ENCODE assay signal across 1 cellular context in the genomic region with DNA sequence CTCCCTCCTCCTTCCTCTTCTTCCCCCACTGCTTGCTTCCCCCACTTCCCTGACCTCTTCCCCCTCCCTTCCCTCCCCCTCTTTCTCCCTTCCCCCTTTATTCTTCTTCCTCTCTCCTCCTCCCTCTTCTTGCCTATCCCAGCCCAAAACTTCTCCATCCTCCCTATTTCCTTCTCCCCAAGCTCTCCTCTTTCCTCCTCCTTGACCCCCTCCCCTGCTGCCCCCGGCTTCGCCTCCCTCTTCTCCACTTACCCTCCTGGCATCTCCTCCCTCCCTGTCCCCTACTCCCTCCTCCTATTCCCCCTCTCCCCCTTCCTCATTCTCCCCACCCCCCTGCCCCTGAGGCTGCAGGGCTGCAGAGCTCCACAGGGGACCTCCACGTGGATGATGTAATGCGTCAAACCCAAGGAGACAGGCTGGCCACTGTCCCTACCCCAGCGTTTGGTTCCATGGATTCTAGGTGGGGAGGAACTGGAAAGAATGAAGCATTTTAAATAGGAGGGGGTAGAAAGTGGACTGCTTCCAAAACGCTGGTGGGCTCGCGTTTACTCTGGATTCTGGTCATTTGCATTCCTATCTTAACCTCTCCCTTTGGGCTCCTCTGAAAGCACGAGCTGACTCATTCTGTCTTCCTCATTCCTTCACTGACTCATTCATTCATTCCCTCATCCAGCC.
A peak's percentile ranks its signal among the peaks of the same experiment; 100 is the strongest.
TF ChIP-seq lines count a peak whose summit lies in the region.

No MANE protein-coding gene starts in this region.

TF ChIP-seq in K562, 482 proteins besides CTCF, POLR2A, EP300 and RAD21 (continued from another document and continues in another):
- TF ChIP-seq, protein P1, sequence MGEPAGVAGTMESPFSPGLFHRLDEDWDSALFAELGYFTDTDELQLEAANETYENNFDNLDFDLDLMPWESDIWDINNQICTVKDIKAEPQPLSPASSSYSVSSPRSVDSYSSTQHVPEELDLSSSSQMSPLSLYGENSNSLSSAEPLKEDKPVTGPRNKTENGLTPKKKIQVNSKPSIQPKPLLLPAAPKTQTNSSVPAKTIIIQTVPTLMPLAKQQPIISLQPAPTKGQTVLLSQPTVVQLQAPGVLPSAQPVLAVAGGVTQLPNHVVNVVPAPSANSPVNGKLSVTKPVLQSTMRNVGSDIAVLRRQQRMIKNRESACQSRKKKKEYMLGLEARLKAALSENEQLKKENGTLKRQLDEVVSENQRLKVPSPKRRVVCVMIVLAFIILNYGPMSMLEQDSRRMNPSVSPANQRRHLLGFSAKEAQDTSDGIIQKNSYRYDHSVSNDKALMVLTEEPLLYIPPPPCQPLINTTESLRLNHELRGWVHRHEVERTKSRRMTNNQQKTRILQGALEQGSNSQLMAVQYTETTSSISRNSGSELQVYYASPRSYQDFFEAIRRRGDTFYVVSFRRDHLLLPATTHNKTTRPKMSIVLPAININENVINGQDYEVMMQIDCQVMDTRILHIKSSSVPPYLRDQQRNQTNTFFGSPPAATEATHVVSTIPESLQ (CRISPR knock-in tag; IDR thresholded peaks at IDR 0.05): no peak
- peak; percentile 44; the same call in 1 of the 2 replicates for TF ChIP-seq MAFK (IDR thresholded peaks at IDR 0.05; ENCODE audit: low read length)
- peak; percentile 90 for TF ChIP-seq ZNF263 (CRISPR knock-in tag; IDR thresholded peaks at IDR 0.05; ENCODE audit: borderline replicate concordance)
- TF ChIP-seq, protein P2, sequence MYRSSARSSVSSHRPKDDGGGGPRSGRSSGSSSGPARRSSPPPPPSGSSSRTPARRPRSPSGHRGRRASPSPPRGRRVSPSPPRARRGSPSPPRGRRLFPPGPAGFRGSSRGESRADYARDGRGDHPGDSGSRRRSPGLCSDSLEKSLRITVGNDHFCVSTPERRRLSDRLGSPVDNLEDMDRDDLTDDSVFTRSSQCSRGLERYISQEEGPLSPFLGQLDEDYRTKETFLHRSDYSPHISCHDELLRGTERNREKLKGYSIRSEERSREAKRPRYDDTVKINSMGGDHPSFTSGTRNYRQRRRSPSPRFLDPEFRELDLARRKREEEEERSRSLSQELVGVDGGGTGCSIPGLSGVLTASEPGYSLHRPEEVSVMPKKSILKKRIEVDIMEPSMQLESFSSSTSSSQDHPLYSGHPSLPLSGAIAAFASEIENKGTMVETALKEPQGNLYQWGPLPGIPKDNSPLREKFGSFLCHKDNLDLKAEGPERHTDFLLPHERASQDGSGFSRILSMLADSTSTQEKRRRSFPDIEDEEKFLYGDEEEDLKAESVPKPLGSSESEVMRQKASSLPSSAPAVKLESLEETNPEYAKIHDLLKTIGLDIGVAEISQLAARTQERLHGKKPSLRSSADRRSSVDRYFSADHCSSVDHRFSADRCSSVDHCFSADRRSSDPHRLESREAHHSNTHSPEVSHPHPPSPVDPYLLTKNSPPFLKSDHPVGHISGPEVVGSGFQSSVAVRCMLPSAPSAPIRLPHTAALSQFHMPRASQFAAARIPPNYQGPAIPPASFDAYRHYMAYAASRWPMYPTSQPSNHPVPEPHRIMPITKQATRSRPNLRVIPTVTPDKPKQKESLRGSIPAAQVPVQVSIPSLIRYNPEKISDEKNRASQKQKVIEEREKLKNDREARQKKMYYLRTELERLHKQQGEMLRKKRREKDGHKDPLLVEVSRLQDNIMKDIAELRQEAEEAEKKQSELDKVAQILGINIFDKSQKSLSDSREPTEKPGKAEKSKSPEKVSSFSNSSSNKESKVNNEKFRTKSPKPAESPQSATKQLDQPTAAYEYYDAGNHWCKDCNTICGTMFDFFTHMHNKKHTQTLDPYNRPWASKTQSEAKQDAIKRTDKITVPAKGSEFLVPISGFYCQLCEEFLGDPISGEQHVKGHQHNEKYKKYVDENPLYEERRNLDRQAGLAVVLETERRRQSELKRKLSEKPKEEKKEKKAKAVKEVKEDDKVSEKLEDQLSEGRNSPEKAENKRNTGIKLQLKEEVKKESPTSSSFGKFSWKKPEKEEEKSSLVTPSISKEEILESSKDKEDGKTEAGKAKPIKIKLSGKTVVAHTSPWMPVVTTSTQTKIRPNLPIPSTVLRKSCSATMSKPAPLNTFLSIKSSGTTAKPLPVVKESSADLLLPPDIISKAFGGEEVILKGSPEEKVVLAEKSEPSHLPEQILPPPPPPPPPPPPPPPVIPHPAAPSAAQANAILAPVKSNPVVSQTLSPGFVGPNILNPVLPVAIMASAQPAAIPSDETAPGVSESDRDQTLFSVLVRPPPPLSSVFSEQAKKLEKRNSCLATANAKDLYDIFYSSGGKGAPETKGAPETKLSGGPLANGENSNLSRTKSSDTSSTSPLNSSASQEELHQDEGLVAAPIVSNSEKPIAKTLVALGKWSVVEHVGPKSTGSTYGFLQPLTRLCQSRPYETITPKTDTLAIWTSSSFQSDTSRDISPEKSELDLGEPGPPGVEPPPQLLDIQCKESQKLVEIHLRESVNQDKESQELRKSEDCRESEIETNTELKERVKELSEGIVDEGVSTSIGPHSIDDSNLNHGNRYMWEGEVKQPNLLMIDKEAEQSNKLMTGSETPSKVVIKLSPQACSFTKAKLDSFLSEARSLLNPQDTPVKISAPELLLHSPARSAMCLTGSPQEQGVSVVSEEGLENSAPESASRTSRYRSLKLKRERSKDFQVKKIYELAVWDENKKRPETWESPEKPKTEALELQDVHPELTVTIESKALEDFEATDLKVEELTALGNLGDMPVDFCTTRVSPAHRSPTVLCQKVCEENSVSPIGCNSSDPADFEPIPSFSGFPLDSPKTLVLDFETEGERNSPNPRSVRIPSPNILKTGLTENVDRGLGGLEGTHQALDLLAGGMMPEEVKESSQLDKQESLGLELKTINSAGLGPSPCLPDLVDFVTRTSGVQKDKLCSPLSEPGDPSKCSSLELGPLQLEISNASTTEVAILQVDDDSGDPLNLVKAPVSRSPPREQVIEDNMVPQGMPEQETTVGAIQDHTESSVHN (IDR thresholded peaks at IDR 0.05; ENCODE audit: borderline replicate concordance in 1 of 2, low read depth in 1 of 2): peak in 1 of 2 experiments; percentile 65; a peak in 1 of 4 replicates
- TF ChIP-seq ARID1B (IDR thresholded peaks at IDR 0.05): peak; percentile 73
- TF ChIP-seq, protein P3, sequence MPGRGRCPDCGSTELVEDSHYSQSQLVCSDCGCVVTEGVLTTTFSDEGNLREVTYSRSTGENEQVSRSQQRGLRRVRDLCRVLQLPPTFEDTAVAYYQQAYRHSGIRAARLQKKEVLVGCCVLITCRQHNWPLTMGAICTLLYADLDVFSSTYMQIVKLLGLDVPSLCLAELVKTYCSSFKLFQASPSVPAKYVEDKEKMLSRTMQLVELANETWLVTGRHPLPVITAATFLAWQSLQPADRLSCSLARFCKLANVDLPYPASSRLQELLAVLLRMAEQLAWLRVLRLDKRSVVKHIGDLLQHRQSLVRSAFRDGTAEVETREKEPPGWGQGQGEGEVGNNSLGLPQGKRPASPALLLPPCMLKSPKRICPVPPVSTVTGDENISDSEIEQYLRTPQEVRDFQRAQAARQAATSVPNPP (IDR thresholded peaks at IDR 0.05; ENCODE audit: borderline replicate concordance, insufficient read depth, insufficient read length): no peak
- TF ChIP-seq GTF2E2 (tag; IDR thresholded peaks at IDR 0.05): peak; percentile 69; the same call in 1 of the 2 replicates
- TF ChIP-seq, protein P4, sequence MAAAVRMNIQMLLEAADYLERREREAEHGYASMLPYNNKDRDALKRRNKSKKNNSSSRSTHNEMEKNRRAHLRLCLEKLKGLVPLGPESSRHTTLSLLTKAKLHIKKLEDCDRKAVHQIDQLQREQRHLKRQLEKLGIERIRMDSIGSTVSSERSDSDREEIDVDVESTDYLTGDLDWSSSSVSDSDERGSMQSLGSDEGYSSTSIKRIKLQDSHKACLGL (CRISPR knock-in tag; IDR thresholded peaks at IDR 0.05; ENCODE audit: borderline replicate concordance, poor library complexity, severe bottlenecking): no peak
- TF ChIP-seq ZEB2 (IDR thresholded peaks at IDR 0.05): 0 out of 2 replicates have a peak, but pooled peaks have one; percentile 28
- no peak for TF ChIP-seq ZNF551 (CRISPR knock-in tag; IDR thresholded peaks at IDR 0.05)
- TF ChIP-seq EHMT2 (IDR thresholded peaks at IDR 0.05): peak; percentile 56; the same call in 1 of the 2 replicates
- TF ChIP-seq ZNF717 (CRISPR knock-in tag; IDR thresholded peaks at IDR 0.05): no peak
- TF ChIP-seq, protein P5, sequence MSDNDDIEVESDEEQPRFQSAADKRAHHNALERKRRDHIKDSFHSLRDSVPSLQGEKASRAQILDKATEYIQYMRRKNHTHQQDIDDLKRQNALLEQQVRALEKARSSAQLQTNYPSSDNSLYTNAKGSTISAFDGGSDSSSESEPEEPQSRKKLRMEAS (CRISPR knock-in tag; IDR thresholded peaks at IDR 0.05): peak; percentile 67
- TF ChIP-seq, protein P6, sequence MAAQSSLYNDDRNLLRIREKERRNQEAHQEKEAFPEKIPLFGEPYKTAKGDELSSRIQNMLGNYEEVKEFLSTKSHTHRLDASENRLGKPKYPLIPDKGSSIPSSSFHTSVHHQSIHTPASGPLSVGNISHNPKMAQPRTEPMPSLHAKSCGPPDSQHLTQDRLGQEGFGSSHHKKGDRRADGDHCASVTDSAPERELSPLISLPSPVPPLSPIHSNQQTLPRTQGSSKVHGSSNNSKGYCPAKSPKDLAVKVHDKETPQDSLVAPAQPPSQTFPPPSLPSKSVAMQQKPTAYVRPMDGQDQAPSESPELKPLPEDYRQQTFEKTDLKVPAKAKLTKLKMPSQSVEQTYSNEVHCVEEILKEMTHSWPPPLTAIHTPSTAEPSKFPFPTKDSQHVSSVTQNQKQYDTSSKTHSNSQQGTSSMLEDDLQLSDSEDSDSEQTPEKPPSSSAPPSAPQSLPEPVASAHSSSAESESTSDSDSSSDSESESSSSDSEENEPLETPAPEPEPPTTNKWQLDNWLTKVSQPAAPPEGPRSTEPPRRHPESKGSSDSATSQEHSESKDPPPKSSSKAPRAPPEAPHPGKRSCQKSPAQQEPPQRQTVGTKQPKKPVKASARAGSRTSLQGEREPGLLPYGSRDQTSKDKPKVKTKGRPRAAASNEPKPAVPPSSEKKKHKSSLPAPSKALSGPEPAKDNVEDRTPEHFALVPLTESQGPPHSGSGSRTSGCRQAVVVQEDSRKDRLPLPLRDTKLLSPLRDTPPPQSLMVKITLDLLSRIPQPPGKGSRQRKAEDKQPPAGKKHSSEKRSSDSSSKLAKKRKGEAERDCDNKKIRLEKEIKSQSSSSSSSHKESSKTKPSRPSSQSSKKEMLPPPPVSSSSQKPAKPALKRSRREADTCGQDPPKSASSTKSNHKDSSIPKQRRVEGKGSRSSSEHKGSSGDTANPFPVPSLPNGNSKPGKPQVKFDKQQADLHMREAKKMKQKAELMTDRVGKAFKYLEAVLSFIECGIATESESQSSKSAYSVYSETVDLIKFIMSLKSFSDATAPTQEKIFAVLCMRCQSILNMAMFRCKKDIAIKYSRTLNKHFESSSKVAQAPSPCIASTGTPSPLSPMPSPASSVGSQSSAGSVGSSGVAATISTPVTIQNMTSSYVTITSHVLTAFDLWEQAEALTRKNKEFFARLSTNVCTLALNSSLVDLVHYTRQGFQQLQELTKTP (IDR thresholded peaks at IDR 0.05; ENCODE audit: low read depth in 1 of 2, partially characterized antibody in 2 of 2): peak in 1 of 2 experiments; percentile 10
- TF ChIP-seq MTF1 (CRISPR knock-in tag; IDR thresholded peaks at IDR 0.05; ENCODE audit: borderline replicate concordance): no peak
- TF ChIP-seq NFE2L1 (tag; IDR thresholded peaks at IDR 0.05; ENCODE audit: borderline replicate concordance, low read depth): no peak
- peak; percentile 61 for TF ChIP-seq LEF1 (IDR thresholded peaks at IDR 0.05)
- 0 out of 4 replicates have a peak, but pooled peaks of 1 of the 2 experiments have one; percentile 11 for TF ChIP-seq TEAD1 (CRISPR knock-in tag; IDR thresholded peaks at IDR 0.05)
- TF ChIP-seq MAFG (tag; conservative IDR thresholded peaks at IDR 0.05): peak; percentile 62
- TF ChIP-seq, protein P7, sequence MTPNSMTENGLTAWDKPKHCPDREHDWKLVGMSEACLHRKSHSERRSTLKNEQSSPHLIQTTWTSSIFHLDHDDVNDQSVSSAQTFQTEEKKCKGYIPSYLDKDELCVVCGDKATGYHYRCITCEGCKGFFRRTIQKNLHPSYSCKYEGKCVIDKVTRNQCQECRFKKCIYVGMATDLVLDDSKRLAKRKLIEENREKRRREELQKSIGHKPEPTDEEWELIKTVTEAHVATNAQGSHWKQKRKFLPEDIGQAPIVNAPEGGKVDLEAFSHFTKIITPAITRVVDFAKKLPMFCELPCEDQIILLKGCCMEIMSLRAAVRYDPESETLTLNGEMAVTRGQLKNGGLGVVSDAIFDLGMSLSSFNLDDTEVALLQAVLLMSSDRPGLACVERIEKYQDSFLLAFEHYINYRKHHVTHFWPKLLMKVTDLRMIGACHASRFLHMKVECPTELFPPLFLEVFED (CRISPR knock-in tag; conservative IDR thresholded peaks at IDR 0.05): peak; percentile 75; the same call in 1 of the 2 replicates
- peak; percentile 70; the same call in 1 of the 2 replicates for TF ChIP-seq SPI1 (IDR thresholded peaks at IDR 0.05; ENCODE audit: borderline replicate concordance, low read depth, low read length)
- TF ChIP-seq DPF2 (IDR thresholded peaks at IDR 0.05): peak; percentile 82
- TF ChIP-seq MYC (IDR thresholded peaks at IDR 0.05; ENCODE audit: low read depth, low read length): peak; percentile 90
- no peak for TF ChIP-seq MYC (CRISPR knock-in tag; IDR thresholded peaks at IDR 0.05; ENCODE audit: borderline replicate concordance, low read depth)
- no peak for TF ChIP-seq ZNF143 (CRISPR knock-in tag; IDR thresholded peaks at IDR 0.05)
- TF ChIP-seq, protein P8, sequence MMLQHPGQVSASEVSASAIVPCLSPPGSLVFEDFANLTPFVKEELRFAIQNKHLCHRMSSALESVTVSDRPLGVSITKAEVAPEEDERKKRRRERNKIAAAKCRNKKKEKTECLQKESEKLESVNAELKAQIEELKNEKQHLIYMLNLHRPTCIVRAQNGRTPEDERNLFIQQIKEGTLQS (IDR thresholded peaks at IDR 0.05): peak; percentile 96
- TF ChIP-seq, protein P8 (CRISPR knock-in tag; conservative IDR thresholded peaks at IDR 0.05): peak; percentile 51; the same call in 1 of the 2 replicates
- TF ChIP-seq, protein P9, sequence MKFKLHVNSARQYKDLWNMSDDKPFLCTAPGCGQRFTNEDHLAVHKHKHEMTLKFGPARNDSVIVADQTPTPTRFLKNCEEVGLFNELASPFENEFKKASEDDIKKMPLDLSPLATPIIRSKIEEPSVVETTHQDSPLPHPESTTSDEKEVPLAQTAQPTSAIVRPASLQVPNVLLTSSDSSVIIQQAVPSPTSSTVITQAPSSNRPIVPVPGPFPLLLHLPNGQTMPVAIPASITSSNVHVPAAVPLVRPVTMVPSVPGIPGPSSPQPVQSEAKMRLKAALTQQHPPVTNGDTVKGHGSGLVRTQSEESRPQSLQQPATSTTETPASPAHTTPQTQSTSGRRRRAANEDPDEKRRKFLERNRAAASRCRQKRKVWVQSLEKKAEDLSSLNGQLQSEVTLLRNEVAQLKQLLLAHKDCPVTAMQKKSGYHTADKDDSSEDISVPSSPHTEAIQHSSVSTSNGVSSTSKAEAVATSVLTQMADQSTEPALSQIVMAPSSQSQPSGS (CRISPR knock-in tag; IDR thresholded peaks at IDR 0.05): peak; percentile 60; the same call in 1 of the 2 replicates
- TF ChIP-seq TEAD2 (tag; IDR thresholded peaks at IDR 0.05): 0 out of 2 replicates have a peak, but pooled peaks have one; percentile 27
- TF ChIP-seq DMBX1 (CRISPR knock-in tag; IDR thresholded peaks at IDR 0.05; ENCODE audit: borderline replicate concordance): no peak
- no peak for TF ChIP-seq KDM2B (CRISPR knock-in tag; IDR thresholded peaks at IDR 0.05)
- no peak for TF ChIP-seq HEY1 (CRISPR knock-in tag; IDR thresholded peaks at IDR 0.05; ENCODE audit: borderline replicate concordance)
- TF ChIP-seq SETDB1 (IDR thresholded peaks at IDR 0.05; ENCODE audit: low read length): no peak
- TF ChIP-seq GABPB1 (CRISPR knock-in tag; IDR thresholded peaks at IDR 0.05): 0 out of 2 replicates have a peak, but pooled peaks have one; percentile 31
- TF ChIP-seq NR2C1 (IDR thresholded peaks at IDR 0.05): peak; percentile 35; the same call in 1 of the 2 replicates
- TF ChIP-seq NR2C1 (tag; IDR thresholded peaks at IDR 0.05): no peak
